8 cellular contexts compared by ENCODE assay signal in genomic region chr2:133780099-133780996, GRCh38.
DNase-seq lines count a peak whose midpoint lies in the region; ATAC-seq and TF ChIP-seq lines count a peak whose summit lies in the region.

No MANE protein-coding gene starts in this region.

- no peak overlapping the region for H2BK5ac ChIP-seq in mesenchymal stem cell (ENCODE audit: low read depth, low read length, poor library complexity, severe bottlenecking)

- H3K27ac Mint-ChIP-seq in Caco-2 (ENCODE audit: unreplicated experiment) (no peak overlapping the region), endothelial cell (ENCODE audit: unreplicated experiment) (no peak overlapping the region)

- intact Hi-C loops in Caco-2 (cut with micrococcal nuclease; ENCODE audit: unreplicated experiment): loop anchor here (2.0 to 5.0 kb wide), 2 partner anchors 64 to 213 kb away; partner anchors contain the start of gene NCKAP5

- H3K18ac ChIP-seq in mesenchymal stem cell (ENCODE audit: low read depth in 1 of 2, low read length in 2 of 2): no peak overlapping the region

- no peak overlapping the region for H3K4ac ChIP-seq in mesenchymal stem cell (ENCODE audit: low read depth in 1 of 2, low read length in 2 of 2)

- DNase-seq in Caco-2 (peak; percentile 56 to 78), LNCaP clone FGC (ENCODE audit: low read depth) (peak; percentile 63), RPMI8226 (peak; percentile 73), endothelial cell (ENCODE audit: low spot score) (peak; percentile 68), mesenchymal stem cell (peak; percentile 76)

- no peaks in the 10 kb centered on the region for H3K79me1 ChIP-seq in mesenchymal stem cell (replicated peaks; ENCODE audit: low read length, poor library complexity, severe bottlenecking)

- H3K9me3 ChIP-seq in Caco-2: no peaks in the 10 kb centered on the region
- H3K9me3 ChIP-seq in mesenchymal stem cell (ENCODE audit: control insufficient read depth, low read length): peaks cover 11% of the 10 kb centered on the region

- no peak overlapping the region for H2AK5ac ChIP-seq in mesenchymal stem cell (ENCODE audit: low read length, severe bottlenecking)

- H3K27ac ChIP-seq in mesenchymal stem cell (ENCODE audit: low read length, poor library complexity, severe bottlenecking): no peak overlapping the region

- no peak overlapping the region for H3K23ac ChIP-seq in mesenchymal stem cell (ENCODE audit: low read length in 2 of 2)

- no peak overlapping the region for H3K14ac ChIP-seq in mesenchymal stem cell (ENCODE audit: low read length in 2 of 2)

- no peak overlapping the region for H3K9ac ChIP-seq in mesenchymal stem cell (ENCODE audit: low read length)

- no peaks in the 10 kb centered on the region for H3K27me3 Mint-ChIP-seq in Caco-2 (ENCODE audit: insufficient read depth, unreplicated experiment)
- H3K27me3 Mint-ChIP-seq in endothelial cell (ENCODE audit: unreplicated experiment): no peaks in the 10 kb centered on the region

- TF ChIP-seq CTCF in Caco-2 (IDR thresholded peaks at IDR 0.05; ENCODE audit: insufficient read depth in 1 of 2, low read depth in 1 of 2, low read length in 1 of 2, severe bottlenecking in 1 of 2, unreplicated experiment in 1 of 2) (peak; percentile 84 to 91), LNCaP clone FGC (IDR thresholded peaks at IDR 0.05; ENCODE audit: control insufficient read depth, extremely low read depth, insufficient read depth) (peak; percentile 78), endothelial cell (IDR thresholded peaks at IDR 0.05; ENCODE audit: unreplicated experiment) (peak; percentile 79)

- H3K9me3 Mint-ChIP-seq in Caco-2 (ENCODE audit: unreplicated experiment) (no peaks in the 10 kb centered on the region), endothelial cell (ENCODE audit: unreplicated experiment) (no peaks in the 10 kb centered on the region)

- 63% methylated on average over 9 of the region's 12 CpGs for WGBS in mesenchymal stem cell

- CTCF ChIA-PET in Caco-2 (lab: Charles Lee): interaction anchor here (0.6 to 1.3 kb wide), 12 partner anchors 15 to 609 kb away, joined by 3 to 13 read pairs (median 4); partner anchors contain the start of gene NCKAP5

- H2BK12ac ChIP-seq in mesenchymal stem cell (ENCODE audit: low read length in 2 of 2): no peak overlapping the region

- ATAC-seq in GM18861 (IDR thresholded peaks at IDR 0.05; ENCODE audit: unreplicated experiment) (peak; percentile 70), HG03457 (IDR thresholded peaks at IDR 0.05; ENCODE audit: unreplicated experiment) (no peak), HG02970 (IDR thresholded peaks at IDR 0.05; ENCODE audit: low FRiP score, unreplicated experiment) (no peak)

- no peak overlapping the region for H2BK15ac ChIP-seq in mesenchymal stem cell (ENCODE audit: low read depth, poor library complexity, severe bottlenecking)

- H3K4me2 ChIP-seq in mesenchymal stem cell (ENCODE audit: low read length, poor library complexity, severe bottlenecking): no peak overlapping the region

- H4K91ac ChIP-seq in mesenchymal stem cell (ENCODE audit: low read length): peak overlapping the region; percentile 20

- POLR2A ChIA-PET in Caco-2 (lab: Charles Lee): no interaction called here

- H3K36me3 Mint-ChIP-seq in Caco-2 (ENCODE audit: insufficient read depth, unreplicated experiment) (no peaks in the 10 kb centered on the region), endothelial cell (ENCODE audit: low read depth, unreplicated experiment) (no peaks in the 10 kb centered on the region)

- no peak overlapping the region for H3K4me3 Mint-ChIP-seq in Caco-2 (ENCODE audit: unreplicated experiment)
- H3K4me3 Mint-ChIP-seq in endothelial cell (ENCODE audit: unreplicated experiment): no peak overlapping the region

- H2BK120ac ChIP-seq in mesenchymal stem cell (ENCODE audit: low read depth, low read length): no peak overlapping the region

- H3K27me3 ChIP-seq in Caco-2 (replicated peaks; ENCODE audit: control insufficient read depth, insufficient read depth, low read length) (no peaks in the 10 kb centered on the region), mesenchymal stem cell (ENCODE audit: control insufficient read depth in 1 of 2, insufficient read depth in 1 of 2, low read length in 2 of 2) (no peaks in the 10 kb centered on the region)

- H3K4me3 ChIP-seq in Caco-2 (ENCODE audit: low read depth, low read length) (no peak overlapping the region), LNCaP clone FGC (ENCODE audit: low read depth, low read length) (no peak overlapping the region), mesenchymal stem cell (ENCODE audit: insufficient read depth in 1 of 2, low read depth in 1 of 2, low read length in 2 of 2) (no peak overlapping the region)

- H2AFZ ChIP-seq in mesenchymal stem cell (ENCODE audit: low read depth, low read length): no peak overlapping the region

- H4K8ac ChIP-seq in mesenchymal stem cell (ENCODE audit: low read length): no peak overlapping the region

- no peaks in the 10 kb centered on the region for H3K36me3 ChIP-seq in Caco-2 (ENCODE audit: control insufficient read depth, insufficient read depth, low read length)
- no peaks in the 10 kb centered on the region for H3K36me3 ChIP-seq in mesenchymal stem cell (ENCODE audit: control insufficient read depth in 1 of 2, insufficient read depth in 2 of 2, low read depth in 1 of 2, low read length in 2 of 2)

- BruUV-seq in Caco-2 (replicated peaks; lab: Mats Ljungman, UMichigan): no TSS peak

- no peaks in the 10 kb centered on the region for H3K4me1 Mint-ChIP-seq in Caco-2 (ENCODE audit: low read depth, unreplicated experiment)
- no peaks in the 10 kb centered on the region for H3K4me1 Mint-ChIP-seq in endothelial cell (ENCODE audit: unreplicated experiment)

- H3K4me1 ChIP-seq in Caco-2: 0 out of 2 replicates have a peak, but pooled peaks cover 4% of the 10 kb centered on the region
- peaks cover 5% of the 10 kb centered on the region for H3K4me1 ChIP-seq in mesenchymal stem cell (ENCODE audit: control insufficient read depth, insufficient read depth, low read depth, low read length)
